In genomic region chr16:65180986-65181710, GRCh38 we compare ENCODE assay signal across 19 cellular contexts. TPM values are rescaled to one million over a fixed set of nuclear protein-coding genes. Genes with fewer than 3 reads are reported as not detected.
DNase-seq lines count a peak whose midpoint lies in the region; ATAC-seq and TF ChIP-seq lines count a peak whose summit lies in the region.
"Had no signal": no experiment of that assay in that cellular context is flagged by ENCODE, and none has a peak within 500 bp of the region (broad histone marks: within the 10 kb centered on the region; RNA-seq: fewer than 3 reads in every experiment).

No MANE protein-coding gene starts in this region.

- WGBS in H9 (ENCODE audit: extremely low coverage, insufficient read length, low lambda C conversion rate), result no CpG with 5 or more reads among the region's 4 CpGs

- no peak overlapping the region for H3K4ac ChIP-seq in H9 (ENCODE audit: low read depth, low read length)

- no peaks in the 10 kb centered on the region for H3K27me3 ChIP-seq in BJ (ENCODE audit: control insufficient read depth, insufficient read depth, low read length)
- no peaks in the 10 kb centered on the region for H3K27me3 ChIP-seq in brain microvascular endothelial cell (replicated peaks)
- H3K27me3 ChIP-seq in H9 (ENCODE audit: insufficient read depth, low read length), result no peaks in the 10 kb centered on the region
- H3K27me3 ChIP-seq: tibial nerve had no signal

- in situ Hi-C loops in brain microvascular endothelial cell (cut with HindIII; ENCODE audit: low pct_ligation_motif_present, low sequenced_read_pairs), result no loop called here

- H2AK5ac ChIP-seq in H9 (ENCODE audit: insufficient read length, low read length), result no peak overlapping the region

- no peak overlapping the region for H3K56ac ChIP-seq in H9 (ENCODE audit: insufficient read length, low read depth, low read length)

- no peaks in the 10 kb centered on the region for H3K9me3 ChIP-seq in H9 (ENCODE audit: control insufficient read depth, low read depth, low read length)
- H3K9me3 ChIP-seq: tibial nerve had no signal

- no peak overlapping the region for H2BK120ac ChIP-seq in H9 (ENCODE audit: low read depth, low read length, poor library complexity, severe bottlenecking)

- H4K5ac ChIP-seq in H9 (ENCODE audit: insufficient read length, low read depth, low read length), result no peak overlapping the region

- no peak overlapping the region for H2BK5ac ChIP-seq in H9 (ENCODE audit: insufficient read length, low read length)

- H3K23me2 ChIP-seq in H9 (ENCODE audit: insufficient read length, low read depth, low read length, poor library complexity, severe bottlenecking), result no peaks in the 10 kb centered on the region

- H3K18ac ChIP-seq in H9 (ENCODE audit: insufficient read length, low read depth, low read length), result no peak overlapping the region

- peaks cover 3% of the 10 kb centered on the region for H3K9me3 Mint-ChIP-seq in mesothelial cell of epicardium
- H3K9me3 Mint-ChIP-seq in H9, result no peaks in the 10 kb centered on the region

- H2BK12ac ChIP-seq in H9 (ENCODE audit: insufficient read length, low read depth, low read length), result no peak overlapping the region

- H3K79me2 ChIP-seq in H9 (ENCODE audit: insufficient read depth, low read length), result no peaks in the 10 kb centered on the region

- intact Hi-C loops in posterior cingulate gyrus (cut with DNase I), result no loop called here

- H3K4me1 Mint-ChIP-seq in mesothelial cell of epicardium (no peaks in the 10 kb centered on the region), H9 (peaks cover 6% of the 10 kb centered on the region in 2 experiments)
- H3K4me1 Mint-ChIP-seq: natural killer cell had no signal

- no peak overlapping the region for H3K27ac ChIP-seq in brain microvascular endothelial cell
- no peak overlapping the region for H3K27ac ChIP-seq in H9 (ENCODE audit: insufficient read length, low read depth, low read length)

- POLR2A ChIA-PET in AG04449 (lab: Yijun Ruan, JAX), result no interaction called here
- POLR2A ChIA-PET in BJ (lab: Charles Lee), result interaction anchor here (0.6 kb wide), 1 partner anchor 81 kb away, joined by 9 read pairs; no protein-coding TSS in a partner anchor

- H4K91ac ChIP-seq in H9 (ENCODE audit: insufficient read length, low read depth, low read length), result no peak overlapping the region

- no peaks in the 10 kb centered on the region for H3K36me3 ChIP-seq in BJ (ENCODE audit: control insufficient read depth, insufficient read depth, low read length)
- H3K36me3 ChIP-seq in brain microvascular endothelial cell (replicated peaks), result no peaks in the 10 kb centered on the region
- H3K36me3 ChIP-seq: tibial nerve had no signal

- no peaks in the 10 kb centered on the region for H3K79me1 ChIP-seq in H9 (ENCODE audit: insufficient read depth, low read depth, low read length, poor library complexity, severe bottlenecking)

- H3K4me1 ChIP-seq in H9 (ENCODE audit: insufficient read depth, low read length), result no peaks in the 10 kb centered on the region

- H3K9ac ChIP-seq in H9 (ENCODE audit: extremely low read depth, insufficient read length, low read length), result no peak overlapping the region

- no peak overlapping the region for H3K4me2 ChIP-seq in H9 (ENCODE audit: insufficient read depth, insufficient read length, low read length)

- H2BK15ac ChIP-seq in H9 (ENCODE audit: low read depth, low read length), result no peak overlapping the region

- no peak overlapping the region for H3K4me3 ChIP-seq in AG04449 (ENCODE audit: low read depth, low read length)
- no peak overlapping the region for H3K4me3 ChIP-seq in BJ (ENCODE audit: low read depth, low read length)
- H3K4me3 ChIP-seq in brain microvascular endothelial cell (ENCODE audit: low read depth, low read length), result no peak overlapping the region
- H3K4me3 ChIP-seq: tibial nerve had no signal

- TF ChIP-seq CTCF in AG04449 (IDR thresholded peaks at IDR 0.05; ENCODE audit: insufficient read depth, low read length, missing control alignments), result peak; percentile 1
- peak; percentile 19; the same call in 1 of the 2 replicates for TF ChIP-seq CTCF in BJ (IDR thresholded peaks at IDR 0.05; ENCODE audit: insufficient read depth, low read depth, low read length)
- TF ChIP-seq CTCF in brain microvascular endothelial cell (IDR thresholded peaks at IDR 0.05; ENCODE audit: low read depth, low read length, missing control alignments), result peak; percentile 11
- no peak for TF ChIP-seq CTCF in mesothelial cell of epicardium (IDR thresholded peaks at IDR 0.05; ENCODE audit: unreplicated experiment)
- no peak for TF ChIP-seq CTCF in H9 (conservative IDR thresholded peaks at IDR 0.05)

- no peak overlapping the region for H3K23ac ChIP-seq in H9 (ENCODE audit: insufficient read length, low read depth, low read length)

- no peak overlapping the region for H2BK20ac ChIP-seq in H9 (ENCODE audit: low read depth, low read length, poor library complexity, severe bottlenecking)

- H3K4me3 Mint-ChIP-seq in mesothelial cell of epicardium, result no peak overlapping the region
- no peak overlapping the region for H3K4me3 Mint-ChIP-seq in H9
- H3K4me3 Mint-ChIP-seq: natural killer cell had no signal

- no peak overlapping the region for H4K8ac ChIP-seq in H9 (replicated peaks; ENCODE audit: insufficient read length, low read depth, low read length)

- H3K36me3 Mint-ChIP-seq in mesothelial cell of epicardium (no peaks in the 10 kb centered on the region), H9 (ENCODE audit: insufficient read depth in 1 of 3, low read depth in 3 of 3) (no peaks in the 10 kb centered on the region)
- H3K36me3 Mint-ChIP-seq: activated naive CD4-positive, alpha-beta T cell treated with anti-CD3 and anti-CD28 coated beads, Interleukin-2, amount 50 U/mL, for 72 hours; natural killer cell had no signal

- H3K27me3 Mint-ChIP-seq in mesothelial cell of epicardium (ENCODE audit: low read depth) (no peaks in the 10 kb centered on the region), H9 (ENCODE audit: low read depth) (no peaks in the 10 kb centered on the region; the same call in 1 of the 2 replicates)

- no peak overlapping the region for H2AFZ ChIP-seq in H9 (ENCODE audit: low read length)

- no peak overlapping the region for H3K14ac ChIP-seq in H9 (ENCODE audit: insufficient read depth, low read length)

- no peak for ATAC-seq in HG03045 (IDR thresholded peaks at IDR 0.05; ENCODE audit: unreplicated experiment)
- ATAC-seq: activated naive CD4-positive, alpha-beta T cell treated with anti-CD3 and anti-CD28 coated beads, Interleukin-2, amount 50 U/mL, for 72 hours; HCT116; natural killer cell; stimulated activated naive CD8-positive, alpha-beta T cell treated with anti-CD3 and anti-CD28 coated beads, Interleukin-15, Interleukin-2, amounts not matched to agents 100 U/mL and 50 U/mL, for 24 hours had no signal

- DNase-seq in AG04449 (ENCODE audit: low read depth, low spot score) (no peak), BJ (ENCODE audit: low read depth) (no peak), brain microvascular endothelial cell (no peak), mesothelial cell of epicardium (ENCODE audit: low spot score in 2 of 2, unreplicated experiment in 2 of 2) (no peak), RPMI8226 (no peak), H9 (no peak), posterior cingulate gyrus (no peak)
- DNase-seq: activated CD4-positive, alpha-beta T cell treated with anti-CD3 and anti-CD28 coated beads for 1 hour; COR-L47; natural killer cell; NCI-H510A treated with DMSO at 0.1 percent for 48 hours; small intestine; stimulated activated CD4-positive, alpha-beta T cell treated with anti-CD3 and anti-CD28 coated beads, Interleukin-4, amount 100 ng/mL, for 1 hour; stimulated activated naive CD8-positive, alpha-beta T cell treated with anti-CD3 and anti-CD28 coated beads, Interleukin-15, Interleukin-2, amounts not matched to agents 100 U/mL and 50 U/mL, for 24 hours had no signal

- CTCF ChIA-PET in AG04449 (lab: Yijun Ruan, JAX), result no interaction called here
- CTCF ChIA-PET in BJ (lab: Yijun Ruan, JAX), result interaction anchor here (0.6 to 1.1 kb wide), 4 partner anchors 10 to 379 kb away, joined by 3 read pairs; no protein-coding TSS in a partner anchor

- H3K27ac Mint-ChIP-seq in mesothelial cell of epicardium (peak overlapping the region; percentile 50), H9 (no peak overlapping the region)
- H3K27ac Mint-ChIP-seq: activated naive CD4-positive, alpha-beta T cell treated with anti-CD3 and anti-CD28 coated beads, Interleukin-2, amount 50 U/mL, for 72 hours; natural killer cell; progenitor cell of endocrine pancreas had no signal

- no peak overlapping the region for H3T11ph ChIP-seq in H9 (ENCODE audit: low read length)

- no peaks in the 10 kb centered on the region for H4K20me1 ChIP-seq in H9 (ENCODE audit: control insufficient read depth, insufficient read depth, insufficient read length)

RNA-seq across cellular contexts. Expression of gene CDH11, which starts 59.3 kb away (rescaled TPM):
- polyA plus RNA-seq in BJ (2011; rRNA removed), result 498 and 589 TPM in 2 replicates
- 706 and 777 TPM in 2 replicates for polyA minus RNA-seq in BJ (2011; rRNA and poly(A)+ RNA removed)
- total RNA-seq in mesothelial cell of epicardium (333 to 376 TPM (median 359 TPM) in 3 replicates), H9 (2021) (4.9 and 5.4 TPM in 2 replicates)
- total RNA-seq: activated naive CD4-positive, alpha-beta T cell treated with anti-CD3 and anti-CD28 coated beads, Interleukin-2, amount 50 U/mL, for 72 hours; natural killer cell had no signal

Comparison
In these comparisons a context has a peak if more than half of its experiments do, and no peak if none do; other contexts are left out.
1. CTCF ChIP-seq: peak in AG04449 (single experiment), BJ (single experiment) and brain microvascular endothelial cell (single experiment); none in mesothelial cell of epicardium (single experiment) and H9 (single experiment).
2. RNA of gene CDH11, which starts 59.3 kb away (total RNA-seq): 333 to 376 TPM in mesothelial cell of epicardium; 4.9 to 5.4 TPM in H9; every median in the first group is over 10 times any median in the second.